ENCODE assay signal across 18 cellular contexts in the genomic region with DNA sequence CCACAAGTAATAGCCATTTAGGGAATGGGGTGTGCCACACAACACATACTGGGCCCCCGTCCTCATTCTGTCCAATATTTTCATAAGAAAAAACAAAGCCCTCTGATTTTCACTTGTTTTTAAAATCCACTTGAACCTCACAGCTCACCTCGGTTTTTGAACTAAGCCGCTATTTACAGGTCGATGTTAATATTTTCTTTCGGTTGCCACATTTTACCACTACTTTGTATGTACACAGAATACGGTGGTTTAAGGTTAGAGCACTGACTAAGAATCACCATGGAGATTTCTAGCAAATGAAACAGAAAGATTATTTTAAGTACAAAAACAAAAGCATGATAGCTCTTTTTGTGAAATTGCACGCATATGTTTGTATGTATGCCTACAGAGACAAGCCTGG.
"Had no signal": no experiment of that assay in that cellular context is flagged by ENCODE, and none has a peak within 500 bp of the region (broad histone marks: within the 10 kb centered on the region; RNA-seq: fewer than 3 reads in every experiment).

No MANE protein-coding gene starts in this region.

- H3K9me3 ChIP-seq: breast epithelium, pancreas had no signal

- DNase-seq: activated B cell treated with CpG ODN at 0.5 μM for 24 hours; activated CD4-positive, alpha-beta T cell treated with anti-CD3 and anti-CD28 coated beads for 48 hours; activated CD8-positive, alpha-beta T cell treated with anti-CD3 and anti-CD28 coated beads, Interleukin-2, amount 10 ng/mL, durations not matched to agents 7 days and 5 days; dorsolateral prefrontal cortex; glutamatergic neuron; kidney glomerular epithelial cell; midbrain; pancreas; SIG-M5; substantia nigra had no signal

- H3K9me3 Mint-ChIP-seq: activated B cell treated with CpG ODN at 0.5 μM for 24 hours; activated T-helper 1 cell treated with anti-CD3 and anti-CD28 coated beads, Interleukin-12 subunit alpha, Interleukin-12 subunit beta, Interleukin-2, Interleukin-4 antibody, amounts not matched to agents 30 ng/mL and 10 ng/mL and 1 ng/mL, durations not matched to agents 14 hours and 24 hours and 36 hours; neural crest cell; stimulated activated memory B cell treated with anti-CD40 and anti-IgM and Interleukin-4, amounts not matched to agents 10 μg/mL and 1 μg/mL and 100 μg/mL, for 72 hours; type B pancreatic cell had no signal

- H3K27ac ChIP-seq: pancreas had no signal

- FAIRE-seq: endometrium, pancreas, TTC549 had no signal

- H3K4me3 Mint-ChIP-seq: activated B cell treated with CpG ODN at 0.5 μM for 24 hours; activated CD8-positive, alpha-beta T cell treated with anti-CD3 and anti-CD28 coated beads, Interleukin-2, amount 10 ng/mL, durations not matched to agents 7 days and 5 days; activated T-helper 1 cell treated with anti-CD3 and anti-CD28 coated beads, Interleukin-12 subunit alpha, Interleukin-12 subunit beta, Interleukin-2, Interleukin-4 antibody, amounts not matched to agents 30 ng/mL and 10 ng/mL and 1 ng/mL, durations not matched to agents 14 hours and 24 hours and 36 hours; neural crest cell; stimulated activated memory B cell treated with anti-CD40 and anti-IgM and Interleukin-4, amounts not matched to agents 10 μg/mL and 1 μg/mL and 100 μg/mL, for 72 hours; type B pancreatic cell had no signal

- H3K27me3 Mint-ChIP-seq: activated B cell treated with CpG ODN at 0.5 μM for 24 hours; stimulated activated memory B cell treated with anti-CD40 and anti-IgM and Interleukin-4, amounts not matched to agents 10 μg/mL and 1 μg/mL and 100 μg/mL, for 72 hours; type B pancreatic cell had no signal

- H3K27me3 ChIP-seq: breast epithelium, dorsolateral prefrontal cortex, pancreas had no signal

- H3K27ac Mint-ChIP-seq: activated B cell treated with CpG ODN at 0.5 μM for 24 hours; activated CD8-positive, alpha-beta T cell treated with anti-CD3 and anti-CD28 coated beads, Interleukin-2, amount 10 ng/mL, durations not matched to agents 7 days and 5 days; activated T-helper 1 cell treated with anti-CD3 and anti-CD28 coated beads, Interleukin-12 subunit alpha, Interleukin-12 subunit beta, Interleukin-2, Interleukin-4 antibody, amounts not matched to agents 30 ng/mL and 10 ng/mL and 1 ng/mL, durations not matched to agents 14 hours and 24 hours and 36 hours; type B pancreatic cell had no signal

- H3K36me3 ChIP-seq: breast epithelium, pancreas had no signal

- ATAC-seq: activated CD8-positive, alpha-beta T cell treated with anti-CD3 and anti-CD28 coated beads, Interleukin-2, amount 10 ng/mL, durations not matched to agents 7 days and 5 days; stimulated activated memory B cell treated with anti-CD40 and anti-IgM and Interleukin-4, amounts not matched to agents 10 μg/mL and 1 μg/mL and 100 μg/mL, for 72 hours had no signal

- H3K4me3 ChIP-seq: breast epithelium, dorsolateral prefrontal cortex, lung, pancreas had no signal
